ENCODE assay signal across 8 cellular contexts in genomic region chr16:28749997-28750465, GRCh38. TPM values are rescaled to one million over a fixed set of nuclear protein-coding genes. Genes with fewer than 3 reads are reported as not detected.
DNase-seq lines count a peak whose midpoint lies in the region; ATAC-seq lines count a peak whose summit lies in the region.
"Not testable (repeated sequence)": the region's sequence is repeated elsewhere in the genome, so short reads cannot be mapped to it uniquely, and the experiment has no call there.

No MANE protein-coding gene starts in this region.

- CTCF ChIA-PET in activated CD8-positive, alpha-beta T cell treated with anti-CD3 and anti-CD28 coated beads, Interleukin-2, amount 10 ng/mL, durations not matched to agents 7 days and 5 days (lab: Charles Lee), result not testable (repeated sequence)

- H3K18ac ChIP-seq in mesenchymal stem cell (ENCODE audit: low read depth in 1 of 2, low read length in 2 of 2), result not testable (repeated sequence)

- not testable (repeated sequence) for H3K14ac ChIP-seq in mesenchymal stem cell (ENCODE audit: low read length in 2 of 2)

- not testable (repeated sequence) for H3K23ac ChIP-seq in mesenchymal stem cell (ENCODE audit: low read length in 2 of 2)

- not testable (repeated sequence) for H3K4me1 Mint-ChIP-seq in activated CD8-positive, alpha-beta T cell treated with anti-CD3 and anti-CD28 coated beads, Interleukin-2, amount 10 ng/mL, durations not matched to agents 7 days and 5 days (ENCODE audit: low read depth); central memory CD8-positive, alpha-beta T cell

- H3K9me3 Mint-ChIP-seq in activated CD8-positive, alpha-beta T cell treated with anti-CD3 and anti-CD28 coated beads, Interleukin-2, amount 10 ng/mL, durations not matched to agents 7 days and 5 days (ENCODE audit: insufficient read depth); central memory CD8-positive, alpha-beta T cell: not testable (repeated sequence)

- not testable (repeated sequence) for H2BK12ac ChIP-seq in mesenchymal stem cell (ENCODE audit: low read length in 2 of 2)

- not testable (repeated sequence) for H3K36me3 ChIP-seq in BLaER1 treated with 17β-estradiol and CSF1 and Interleukin-3, amounts not matched to agents 10 nM and 100 nM; Karpas-422 (ENCODE audit: insufficient read depth, low read length); mesenchymal stem cell (ENCODE audit: control insufficient read depth in 1 of 2, insufficient read depth in 2 of 2, low read depth in 1 of 2, low read length in 2 of 2)

- H3K4me3 ChIP-seq in BLaER1 treated with 17β-estradiol and CSF1 and Interleukin-3, amounts not matched to agents 10 nM and 100 nM, result peak overlapping the region in 6 of 10 experiments; percentile 26 to 52 (median 40); a peak in 6 of 20 replicates
- H3K4me3 ChIP-seq in Karpas-422 (ENCODE audit: low read length); mesenchymal stem cell (ENCODE audit: insufficient read depth in 1 of 2, low read depth in 1 of 2, low read length in 2 of 2): not testable (repeated sequence)

- not testable (repeated sequence) for H3K36me3 Mint-ChIP-seq in activated CD8-positive, alpha-beta T cell treated with anti-CD3 and anti-CD28 coated beads, Interleukin-2, amount 10 ng/mL, durations not matched to agents 7 days and 5 days (ENCODE audit: low read depth); central memory CD8-positive, alpha-beta T cell (ENCODE audit: insufficient read depth)

- not testable (repeated sequence) for H3K79me1 ChIP-seq in mesenchymal stem cell (replicated peaks; ENCODE audit: low read length, poor library complexity, severe bottlenecking)

- not testable (repeated sequence) for H3K79me2 ChIP-seq in Karpas-422 (ENCODE audit: low read length)

- not testable (repeated sequence) for DNase-seq in Karpas-422, mesenchymal stem cell
- peak; percentile 54 for DNase-seq in activated CD8-positive, alpha-beta T cell treated with anti-CD3 and anti-CD28 coated beads, Interleukin-2, amount 10 ng/mL, durations not matched to agents 7 days and 5 days
- DNase-seq in central memory CD8-positive, alpha-beta T cell (ENCODE audit: low spot score in 2 of 2), result peak; percentile 33 to 39
- DNase-seq in stimulated activated CD4-positive, alpha-beta T cell treated with anti-CD3 and anti-CD28 coated beads, Interleukin-4, amount 100 ng/mL, for 48 hours (ENCODE audit: low read depth in 2 of 2), result peak; percentile 21 to 27

- peak overlapping the region in 10 of 11 experiments; percentile 38 to 74 (median 48); a peak in 11 of 22 replicates for H3K4me2 ChIP-seq in BLaER1 treated with 17β-estradiol and CSF1 and Interleukin-3, amounts not matched to agents 10 nM and 100 nM
- H3K4me2 ChIP-seq in Karpas-422 (ENCODE audit: low read depth, low read length, poor library complexity, severe bottlenecking) (peak overlapping the region; percentile 50), mesenchymal stem cell (ENCODE audit: low read length, poor library complexity, severe bottlenecking) (peak overlapping the region; percentile 34)

- not testable (repeated sequence) for H2AFZ ChIP-seq in Karpas-422 (ENCODE audit: low read length); mesenchymal stem cell (ENCODE audit: low read depth, low read length)

- WGBS in mesenchymal stem cell, result 74% methylated on average over 4 of the region's 33 CpGs

- not testable (repeated sequence) for H2BK120ac ChIP-seq in mesenchymal stem cell (ENCODE audit: low read depth, low read length)

- H3K27me3 Mint-ChIP-seq in activated CD8-positive, alpha-beta T cell treated with anti-CD3 and anti-CD28 coated beads, Interleukin-2, amount 10 ng/mL, durations not matched to agents 7 days and 5 days (ENCODE audit: low read depth); central memory CD8-positive, alpha-beta T cell: not testable (repeated sequence)

- not testable (repeated sequence) for H3K27ac ChIP-seq in BLaER1 treated with 17β-estradiol and CSF1 and Interleukin-3, amounts not matched to agents 10 nM and 100 nM; Karpas-422 (ENCODE audit: low read length); mesenchymal stem cell (ENCODE audit: low read length, poor library complexity, severe bottlenecking)

- not testable (repeated sequence) for H3K4me1 ChIP-seq in BLaER1 treated with 17β-estradiol and CSF1 and Interleukin-3, amounts not matched to agents 10 nM and 100 nM; Karpas-422 (ENCODE audit: low read length); mesenchymal stem cell (ENCODE audit: control insufficient read depth, insufficient read depth, low read depth, low read length)

- H2BK15ac ChIP-seq in mesenchymal stem cell (ENCODE audit: low read depth, poor library complexity, severe bottlenecking), result not testable (repeated sequence)

- H4K91ac ChIP-seq in mesenchymal stem cell (ENCODE audit: low read length), result not testable (repeated sequence)

- not testable (repeated sequence) for H2BK5ac ChIP-seq in mesenchymal stem cell (ENCODE audit: low read depth, low read length, poor library complexity, severe bottlenecking)

- peak overlapping the region; percentile 60 for H3K27ac Mint-ChIP-seq in activated CD8-positive, alpha-beta T cell treated with anti-CD3 and anti-CD28 coated beads, Interleukin-2, amount 10 ng/mL, durations not matched to agents 7 days and 5 days
- H3K27ac Mint-ChIP-seq in central memory CD8-positive, alpha-beta T cell (ENCODE audit: low read depth), result peak overlapping the region; percentile 76

- H4K8ac ChIP-seq in mesenchymal stem cell (ENCODE audit: low read length), result not testable (repeated sequence)

- not testable (repeated sequence) for H4K20me1 ChIP-seq in BLaER1 treated with 17β-estradiol and CSF1 and Interleukin-3, amounts not matched to agents 10 nM and 100 nM; Karpas-422 (ENCODE audit: insufficient read depth, low read depth, low read length)

- not testable (repeated sequence) for H3K9ac ChIP-seq in BLaER1 treated with 17β-estradiol and CSF1 and Interleukin-3, amounts not matched to agents 10 nM and 100 nM; mesenchymal stem cell (ENCODE audit: low read length)
- H3K9ac ChIP-seq in Karpas-422 (ENCODE audit: low read length), result peak overlapping the region; percentile 50

- H3K4ac ChIP-seq in mesenchymal stem cell (ENCODE audit: low read depth in 1 of 2, low read length in 2 of 2), result not testable (repeated sequence)

- POLR2A ChIA-PET in activated CD8-positive, alpha-beta T cell treated with anti-CD3 and anti-CD28 coated beads, Interleukin-2, amount 10 ng/mL, durations not matched to agents 7 days and 5 days (lab: Charles Lee), result not testable (repeated sequence)

- not testable (repeated sequence) for H3K9me3 ChIP-seq in BLaER1 treated with 17β-estradiol and CSF1 and Interleukin-3, amounts not matched to agents 10 nM and 100 nM (replicated peaks in 1 of 11); Karpas-422 (ENCODE audit: low read length); mesenchymal stem cell (ENCODE audit: control insufficient read depth, low read length)

- not testable (repeated sequence) for H3K27me3 ChIP-seq in BLaER1 treated with 17β-estradiol and CSF1 and Interleukin-3, amounts not matched to agents 10 nM and 100 nM; Karpas-422 (ENCODE audit: low read length); mesenchymal stem cell (ENCODE audit: control insufficient read depth in 1 of 2, insufficient read depth in 1 of 2, low read length in 2 of 2)

- H3K4me3 Mint-ChIP-seq in activated CD8-positive, alpha-beta T cell treated with anti-CD3 and anti-CD28 coated beads, Interleukin-2, amount 10 ng/mL, durations not matched to agents 7 days and 5 days, result peak overlapping the region; percentile 45
- peak overlapping the region; percentile 44 for H3K4me3 Mint-ChIP-seq in central memory CD8-positive, alpha-beta T cell

- not testable (repeated sequence) for H3K9me2 ChIP-seq in Karpas-422 (replicated peaks; ENCODE audit: insufficient read depth, low read length)

- not testable (repeated sequence) for H2AK5ac ChIP-seq in mesenchymal stem cell (ENCODE audit: low read length, severe bottlenecking)

- ATAC-seq in GM19438 (IDR thresholded peaks at IDR 0.05; ENCODE audit: low read depth, unreplicated experiment), result peak; percentile 95
- peak; percentile 65 for ATAC-seq in HG02870 (IDR thresholded peaks at IDR 0.05; ENCODE audit: unreplicated experiment)
- ATAC-seq in activated CD8-positive, alpha-beta T cell treated with anti-CD3 and anti-CD28 coated beads, Interleukin-2, amount 10 ng/mL, durations not matched to agents 7 days and 5 days, result peak; percentile 99
- peak; percentile 98 for ATAC-seq in central memory CD8-positive, alpha-beta T cell (replicated peaks; ENCODE audit: extremely low read depth, poor library complexity, severe bottlenecking)

RNA-seq across cellular contexts. Expression of gene NPIPB9, which starts 1.6 kb away (rescaled TPM):
- total RNA-seq in Karpas-422 (2014; rRNA removed; shearing (Covaris generic); ENCODE audit: low replicate concordance), result 1.6 and 4.3 TPM in 2 replicates
- total RNA-seq in activated CD8-positive, alpha-beta T cell treated with anti-CD3 and anti-CD28 coated beads, Interleukin-2, amount 10 ng/mL, durations not matched to agents 7 days and 5 days, result 1 to 10 TPM; 3.7 to 4.3 TPM
- polyA plus RNA-seq in mesenchymal stem cell (2013, experiment 1 of 2), result 0.14 TPM
- polyA plus RNA-seq in mesenchymal stem cell (2013, experiment 2 of 2), result 0.12 TPM

RNA-seq across cellular contexts. Expression of gene EIF3C, which starts 38.8 kb away (rescaled TPM):
- total RNA-seq in Karpas-422 (2014; rRNA removed; shearing (Covaris generic); ENCODE audit: low replicate concordance), result 188 and 459 TPM in 2 replicates
- total RNA-seq in activated CD8-positive, alpha-beta T cell treated with anti-CD3 and anti-CD28 coated beads, Interleukin-2, amount 10 ng/mL, durations not matched to agents 7 days and 5 days, result 100 to 1,000 TPM; 442 to 461 TPM
- polyA plus RNA-seq in mesenchymal stem cell (2013, experiment 1 of 2), result 244 TPM
- polyA plus RNA-seq in mesenchymal stem cell (2013, experiment 2 of 2), result 243 TPM
